8 cellular contexts compared by ENCODE assay signal in genomic region chr1:161200992-161201827, GRCh38. TPM values are rescaled to one million over a fixed set of nuclear protein-coding genes. Genes with fewer than 3 reads are reported as not detected.
DNase-seq lines count a peak whose midpoint lies in the region; ATAC-seq and TF ChIP-seq lines count a peak whose summit lies in the region.

No MANE protein-coding gene starts in this region.

- peaks cover under 1% of the 10 kb centered on the region for H3K27me3 Mint-ChIP-seq in neural progenitor cell (ENCODE audit: insufficient read depth, low read depth)

- peak overlapping the region; percentile 99 for H3K27ac ChIP-seq in SK-N-MC
- H3K27ac ChIP-seq in neural progenitor cell, result peak overlapping the region; percentile 76

- H3K4me1 Mint-ChIP-seq in neural progenitor cell, result peaks cover 73% of the 10 kb centered on the region

- H3F3A ChIP-seq in neural progenitor cell (ENCODE audit: low read depth), result peaks cover 46% of the 10 kb centered on the region

- H3K9ac ChIP-seq in SK-N-MC (ENCODE audit: insufficient read length), result peak overlapping the region; percentile 75
- H3K9ac ChIP-seq in neural progenitor cell, result peak overlapping the region; percentile 25

- TF ChIP-seq CTCF in fibroblast of mammary gland (conservative IDR thresholded peaks at IDR 0.05; ENCODE audit: control insufficient read depth, insufficient read depth, low read depth, low read length) (no peak), neural progenitor cell (IDR thresholded peaks at IDR 0.05) (no peak)

- peaks cover 65% of the 10 kb centered on the region for H3K4me1 ChIP-seq in neural progenitor cell

- H3K27ac Mint-ChIP-seq in neural progenitor cell, result peak overlapping the region; percentile 98

- H3K36me3 Mint-ChIP-seq in neural progenitor cell, result peaks cover 13% of the 10 kb centered on the region

- H2AFZ ChIP-seq in neural progenitor cell (replicated peaks), result peak overlapping the region; percentile 88

- H3K27me3 ChIP-seq in neural progenitor cell, result no peaks in the 10 kb centered on the region

- H3K4me3 Mint-ChIP-seq in neural progenitor cell, result peak overlapping the region; percentile 94

- DNase-seq in NCI-H446 (lab: John Stamatoyannopoulos, UW), result peak; percentile 29 to 61
- DNase-seq in NCI-H446 treated with DMSO at 0.1 percent for 48 hours (lab: John Stamatoyannopoulos, UW), result no peak
- DNase-seq in SK-N-MC (ENCODE audit: low read depth, low spot score), result no peak
- DNase-seq in fibroblast of mammary gland (ENCODE audit: low read depth), result peak; percentile 97
- no peak for DNase-seq in neural progenitor cell (ENCODE audit: low spot score)
- no peak for DNase-seq in iPS-NIHi7 (ENCODE audit: extremely low spot score)

- no peaks in the 10 kb centered on the region for H3K9me3 ChIP-seq in SK-N-MC (ENCODE audit: low read depth, low read length)
- H3K9me3 ChIP-seq in neural progenitor cell (ENCODE audit: low read depth), result no peaks in the 10 kb centered on the region

- no peaks in the 10 kb centered on the region for H4K20me1 ChIP-seq in neural progenitor cell (ENCODE audit: low read depth)

- ATAC-seq in HG02571 (IDR thresholded peaks at IDR 0.05; ENCODE audit: unreplicated experiment) (no peak), HG03460 (IDR thresholded peaks at IDR 0.05; ENCODE audit: unreplicated experiment) (no peak)

- H3K36me3 ChIP-seq in SK-N-MC (ENCODE audit: insufficient read depth, low read length) (peaks cover 34% of the 10 kb centered on the region), neural progenitor cell (peaks cover 10% of the 10 kb centered on the region)

- H3K9me3 Mint-ChIP-seq in neural progenitor cell, result no peaks in the 10 kb centered on the region

- H3K79me2 ChIP-seq in neural progenitor cell (ENCODE audit: low read depth), result peaks cover 29% of the 10 kb centered on the region

- H3K4me3 ChIP-seq in SK-N-MC (peak overlapping the region; percentile 91), fibroblast of mammary gland (ENCODE audit: control insufficient read depth, low read depth, low read length) (peak overlapping the region; percentile 98), neural progenitor cell (peak overlapping the region; percentile 75)

- H3K4me2 ChIP-seq in neural progenitor cell, result peak overlapping the region; percentile 75

RNA-seq across cellular contexts. Expression of gene NDUFS2, which starts 1.0 kb away (rescaled TPM):
- 105 and 107 TPM in 2 replicates for total RNA-seq in neural progenitor cell (ENCODE audit: low replicate concordance)

RNA-seq across cellular contexts. Expression of gene ADAMTS4, which starts 2.4 kb away (rescaled TPM):
- total RNA-seq in neural progenitor cell (ENCODE audit: low replicate concordance), result 1.3 and 5.4 TPM in 2 replicates

RNA-seq across cellular contexts. Expression of gene FCER1G, which starts 13.9 kb away (rescaled TPM):
- total RNA-seq in neural progenitor cell (ENCODE audit: low replicate concordance), result 0.34 TPM in 1 of 2 replicates, not detected in the other

RNA-seq across cellular contexts. Expression of gene APOA2, which starts 22.2 kb away (rescaled TPM):
- not detected in 2 replicates for total RNA-seq in neural progenitor cell (ENCODE audit: low replicate concordance)

RNA-seq across cellular contexts. Expression of gene B4GALT3, which starts 23.9 kb away (rescaled TPM):
- total RNA-seq in neural progenitor cell (ENCODE audit: low replicate concordance), result 9.5 and 36.5 TPM in 2 replicates

Comparison
In these comparisons a context has a peak if more than half of its experiments do, and no peak if none do; other contexts are left out.
1. DNase-seq: peak in NCI-H446 (2 of 2) and fibroblast of mammary gland (single experiment); none in NCI-H446 treated with DMSO at 0.1 percent for 48 hours (single experiment), SK-N-MC (single experiment), neural progenitor cell (single experiment) and iPS-NIHi7 (single experiment).
2. Peak in every context shown above with its lines, with median percentiles within 50 percentile points of each other: H3K4me3 ChIP-seq.